ENCODE assay signal across 2 cellular contexts in the genomic region with DNA sequence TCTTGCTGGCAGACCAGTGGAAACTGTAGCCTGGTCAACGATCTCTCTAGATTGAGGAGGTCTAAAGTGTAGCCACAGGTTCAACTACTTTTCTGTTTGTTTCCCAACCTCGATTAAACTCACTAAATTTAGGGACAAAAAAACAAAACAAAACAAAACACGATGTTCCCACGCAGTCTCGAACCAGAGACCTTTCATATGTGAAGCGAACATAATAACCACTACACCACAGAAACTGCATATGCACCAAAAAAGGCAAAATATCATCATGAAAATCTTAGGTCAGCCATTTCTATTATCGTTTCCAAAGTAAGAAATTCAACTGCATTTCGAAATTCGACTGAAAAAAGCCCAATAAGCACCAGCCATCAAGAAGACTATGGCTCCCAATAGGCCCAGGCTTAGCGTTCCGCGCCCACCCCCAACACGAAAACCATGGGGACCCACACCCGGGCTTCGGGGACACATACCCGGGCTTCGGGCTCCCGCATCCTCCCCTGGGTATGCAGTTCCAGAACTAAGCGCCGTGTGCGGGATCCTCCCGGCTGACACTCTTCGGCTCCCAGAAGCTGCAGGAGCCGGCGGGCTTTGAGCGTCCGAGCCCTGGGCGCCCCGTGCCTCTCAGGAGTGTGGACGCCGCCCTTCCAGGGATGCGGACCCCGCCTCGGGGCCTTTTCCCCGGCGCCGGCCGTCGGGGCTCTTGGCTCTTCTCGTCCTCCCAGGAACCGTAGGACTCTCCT. TPM values are rescaled to one million over a fixed set of nuclear protein-coding genes. Genes with fewer than 3 reads are reported as not detected.
"Had no signal": no experiment of that assay in that cellular context is flagged by ENCODE, and none has a peak within 500 bp of the region (broad histone marks: within the 10 kb centered on the region; RNA-seq: fewer than 3 reads in every experiment).

No MANE protein-coding gene starts in this region.

RNA-seq across cellular contexts. Expression of a gene that starts 33.6 kb away (rescaled TPM):
- polyA plus RNA-seq: pancreas, thymus had no signal
